1 cellular context compared by ENCODE assay signal in the genomic region with DNA sequence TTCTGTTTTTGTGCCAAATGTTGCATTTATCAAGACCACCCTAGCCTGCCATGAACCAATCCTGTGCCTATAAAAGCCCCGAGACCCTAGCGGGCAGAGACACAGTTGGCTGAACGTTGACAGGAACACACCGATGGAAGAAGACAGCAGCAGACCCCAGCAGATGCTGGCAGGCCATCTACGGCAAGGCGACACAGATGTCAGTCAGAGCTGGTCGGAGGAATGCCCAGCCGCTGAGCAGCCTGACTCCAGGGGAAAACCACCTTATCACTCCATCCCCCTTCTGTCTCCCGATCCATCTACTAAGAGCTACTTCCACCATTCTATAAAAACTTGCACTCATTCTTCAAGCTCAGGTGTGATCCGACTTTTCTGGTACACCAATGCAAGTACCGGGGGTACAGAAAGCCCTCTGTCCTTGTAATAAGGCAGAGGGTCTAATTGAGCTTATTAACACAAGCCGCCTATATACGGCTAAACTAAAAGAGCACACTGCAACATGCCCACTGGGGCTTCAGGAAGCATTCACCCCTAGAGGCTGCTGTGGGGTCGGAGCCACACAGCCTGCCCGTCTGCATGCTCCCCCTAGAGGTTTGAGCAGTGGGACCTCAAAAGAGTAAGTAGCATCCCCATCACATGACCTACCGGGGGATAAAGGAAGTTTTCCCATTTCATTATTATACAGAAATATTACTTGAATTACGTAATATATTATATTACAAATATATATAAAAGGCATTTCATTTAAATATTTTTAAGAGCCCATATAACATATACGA.
TF ChIP-seq lines count a peak whose summit lies in the region.

No MANE protein-coding gene starts in this region.

TF ChIP-seq in GM12891, 5 proteins besides CTCF, POLR2A, EP300 and RAD21:
- TF ChIP-seq POLR2AphosphoS5 (IDR thresholded peaks at IDR 0.05; ENCODE audit: low read depth, low read length) (no peak), TAF1 (IDR thresholded peaks at IDR 0.05; ENCODE audit: low read depth, low read length) (no peak)
